Comparison of ENCODE assay signal across 17 cellular contexts in genomic region chr12:5733136-5733755, GRCh38.
DNase-seq lines count a peak whose midpoint lies in the region; ATAC-seq and TF ChIP-seq lines count a peak whose summit lies in the region.
"Had no signal": no experiment of that assay in that cellular context is flagged by ENCODE, and none has a peak within 500 bp of the region (broad histone marks: within the 10 kb centered on the region; RNA-seq: fewer than 3 reads in every experiment).

No MANE protein-coding gene starts in this region.

- H3K4me3 Mint-ChIP-seq in osteocyte (ENCODE audit: unreplicated experiment), result no peak overlapping the region
- H3K4me3 Mint-ChIP-seq: CD8-positive, alpha-beta T cell had no signal

- DNase-seq in ELR (ENCODE audit: low read depth), result peak; percentile 10
- peak; percentile 27 for DNase-seq in RPMI7951 (ENCODE audit: low read depth)
- DNase-seq in ecto neural progenitor cell (ENCODE audit: low spot score), result peak; percentile 33
- DNase-seq in osteocyte (ENCODE audit: extremely low spot score, unreplicated experiment), result peak; percentile 38
- no peak for DNase-seq in posterior vena cava (ENCODE audit: low spot score)
- no peak for DNase-seq in T1000 (lab: John Stamatoyannopoulos, UW)
- DNase-seq in G401 (ENCODE audit: low spot score), result no peak
- DNase-seq: CD8-positive, alpha-beta T cell; GM23248; NCI-H1092; NCI-H226; NCI-H526; NK-92 treated with Interleukin-12 subunit alpha and Interleukin-12 subunit beta, amount 100 ng/mL, for 24 hours; Right ventricle myocardium superior; SK-N-SH had no signal

- no peaks in the 10 kb centered on the region for H3K4me1 Mint-ChIP-seq in osteocyte (ENCODE audit: unreplicated experiment)

- in situ Hi-C loops in G401 (cut with HindIII; ENCODE audit: low sequenced_read_pairs), result no loop called here

- no peak for ATAC-seq in HG02678 (IDR thresholded peaks at IDR 0.05; ENCODE audit: unreplicated experiment)
- ATAC-seq: CD8-positive, alpha-beta T cell; K562 had no signal

- intact Hi-C loops in posterior vena cava (cut with DNase I), result no loop called here

- no peaks in the 10 kb centered on the region for H3K9me3 Mint-ChIP-seq in osteocyte (ENCODE audit: unreplicated experiment)
- H3K9me3 Mint-ChIP-seq: CD8-positive, alpha-beta T cell had no signal

- no peaks in the 10 kb centered on the region for H3K27me3 Mint-ChIP-seq in osteocyte (ENCODE audit: unreplicated experiment)

- H3K27ac Mint-ChIP-seq in osteocyte (ENCODE audit: unreplicated experiment), result no peak overlapping the region
- H3K27ac Mint-ChIP-seq: CD8-positive, alpha-beta T cell had no signal

- no peaks in the 10 kb centered on the region for H3K36me3 Mint-ChIP-seq in osteocyte (ENCODE audit: unreplicated experiment)
- H3K36me3 Mint-ChIP-seq: CD8-positive, alpha-beta T cell had no signal

- TF ChIP-seq CTCF in osteocyte (IDR thresholded peaks at IDR 0.05), result no peak

Comparison
In these comparisons a context has a peak if more than half of its experiments do, and no peak if none do; other contexts are left out.
1. DNase-seq: peak in ELR (single experiment), RPMI7951 (single experiment), ecto neural progenitor cell (single experiment) and osteocyte (single experiment); none in posterior vena cava (single experiment), T1000 (single experiment) and G401 (single experiment).